ENCODE assay signal across 16 cellular contexts in the genomic region with DNA sequence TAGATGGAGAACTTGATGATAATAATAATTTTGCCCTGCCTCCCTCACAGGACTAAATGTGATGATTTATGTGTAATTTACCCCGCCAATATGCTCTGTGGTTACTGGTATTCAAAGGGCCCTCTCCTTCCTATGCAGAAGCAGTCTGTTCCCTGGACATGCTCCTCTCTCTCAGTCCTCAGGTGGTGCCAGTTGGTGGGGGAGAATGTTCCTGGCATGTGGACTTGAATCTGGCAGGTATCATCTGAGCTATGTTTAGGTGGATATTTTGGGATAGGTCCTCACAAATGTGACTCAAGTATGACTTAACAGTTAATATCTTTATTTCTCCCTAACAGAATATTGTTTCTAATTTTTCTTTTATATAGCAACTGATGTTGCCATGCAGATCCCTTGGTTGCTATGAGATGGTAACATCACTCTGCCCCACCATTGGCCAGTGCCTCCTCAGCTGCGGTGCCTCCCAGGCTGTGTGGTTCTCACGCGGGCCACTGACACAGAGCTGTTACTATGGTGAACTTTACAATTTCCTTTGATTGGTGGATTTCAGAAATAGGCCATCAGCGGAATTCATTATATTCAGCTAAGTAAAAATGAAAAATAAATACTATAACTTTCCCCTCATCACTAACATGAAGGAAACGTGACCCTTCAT.
"Had no signal": no experiment of that assay in that cellular context is flagged by ENCODE, and none has a peak within 500 bp of the region (broad histone marks: within the 10 kb centered on the region; RNA-seq: fewer than 3 reads in every experiment).

No MANE protein-coding gene starts in this region.

- H3K27me3 ChIP-seq: breast epithelium, right atrium auricular region had no signal

- H3K4me1 ChIP-seq: breast epithelium, right atrium auricular region had no signal

- H3K27ac ChIP-seq: breast epithelium, right atrium auricular region had no signal

- DNase-seq: activated CD4-positive, alpha-beta T cell treated with anti-CD3 and anti-CD28 coated beads for 1 hour; activated CD4-positive, alpha-beta T cell treated with anti-CD3 and anti-CD28 coated beads, Interleukin-2, amount 50 U/mL, for 4 hours; activated naive CD4-positive, alpha-beta T cell treated with Interleukin-2 at 50 U/mL for 16 hours; activated T-cell treated with anti-CD3 and anti-CD28 coated beads for 4 hours; aorta; foreskin fibroblast; naive B cell; occipital lobe; stimulated activated CD4-positive, alpha-beta T cell treated with anti-CD3 and anti-CD28 coated beads, Interleukin-15, amount 100 ng/mL, for 24 hours; stimulated activated CD4-positive, alpha-beta T cell treated with anti-CD3 and anti-CD28 coated beads, Interleukin-4, amount 100 ng/mL, for 1 hour; stimulated activated naive CD4-positive, alpha-beta T cell; T-helper 1 cell; T1000; trophoblast cell had no signal

- H3K4me3 ChIP-seq: breast epithelium, right atrium auricular region had no signal

- H3K36me3 ChIP-seq: breast epithelium, right atrium auricular region had no signal

- H3K9me3 ChIP-seq: breast epithelium, right atrium auricular region had no signal
